1 cellular context compared by ENCODE assay signal in genomic region chr12:18283776-18284175, GRCh38.
TF ChIP-seq lines count a peak whose summit lies in the region.

No MANE protein-coding gene starts in this region.

TF ChIP-seq in GM23338, 12 proteins besides CTCF, POLR2A, EP300 and RAD21 (continued from another document):
- TF ChIP-seq, protein P1, sequence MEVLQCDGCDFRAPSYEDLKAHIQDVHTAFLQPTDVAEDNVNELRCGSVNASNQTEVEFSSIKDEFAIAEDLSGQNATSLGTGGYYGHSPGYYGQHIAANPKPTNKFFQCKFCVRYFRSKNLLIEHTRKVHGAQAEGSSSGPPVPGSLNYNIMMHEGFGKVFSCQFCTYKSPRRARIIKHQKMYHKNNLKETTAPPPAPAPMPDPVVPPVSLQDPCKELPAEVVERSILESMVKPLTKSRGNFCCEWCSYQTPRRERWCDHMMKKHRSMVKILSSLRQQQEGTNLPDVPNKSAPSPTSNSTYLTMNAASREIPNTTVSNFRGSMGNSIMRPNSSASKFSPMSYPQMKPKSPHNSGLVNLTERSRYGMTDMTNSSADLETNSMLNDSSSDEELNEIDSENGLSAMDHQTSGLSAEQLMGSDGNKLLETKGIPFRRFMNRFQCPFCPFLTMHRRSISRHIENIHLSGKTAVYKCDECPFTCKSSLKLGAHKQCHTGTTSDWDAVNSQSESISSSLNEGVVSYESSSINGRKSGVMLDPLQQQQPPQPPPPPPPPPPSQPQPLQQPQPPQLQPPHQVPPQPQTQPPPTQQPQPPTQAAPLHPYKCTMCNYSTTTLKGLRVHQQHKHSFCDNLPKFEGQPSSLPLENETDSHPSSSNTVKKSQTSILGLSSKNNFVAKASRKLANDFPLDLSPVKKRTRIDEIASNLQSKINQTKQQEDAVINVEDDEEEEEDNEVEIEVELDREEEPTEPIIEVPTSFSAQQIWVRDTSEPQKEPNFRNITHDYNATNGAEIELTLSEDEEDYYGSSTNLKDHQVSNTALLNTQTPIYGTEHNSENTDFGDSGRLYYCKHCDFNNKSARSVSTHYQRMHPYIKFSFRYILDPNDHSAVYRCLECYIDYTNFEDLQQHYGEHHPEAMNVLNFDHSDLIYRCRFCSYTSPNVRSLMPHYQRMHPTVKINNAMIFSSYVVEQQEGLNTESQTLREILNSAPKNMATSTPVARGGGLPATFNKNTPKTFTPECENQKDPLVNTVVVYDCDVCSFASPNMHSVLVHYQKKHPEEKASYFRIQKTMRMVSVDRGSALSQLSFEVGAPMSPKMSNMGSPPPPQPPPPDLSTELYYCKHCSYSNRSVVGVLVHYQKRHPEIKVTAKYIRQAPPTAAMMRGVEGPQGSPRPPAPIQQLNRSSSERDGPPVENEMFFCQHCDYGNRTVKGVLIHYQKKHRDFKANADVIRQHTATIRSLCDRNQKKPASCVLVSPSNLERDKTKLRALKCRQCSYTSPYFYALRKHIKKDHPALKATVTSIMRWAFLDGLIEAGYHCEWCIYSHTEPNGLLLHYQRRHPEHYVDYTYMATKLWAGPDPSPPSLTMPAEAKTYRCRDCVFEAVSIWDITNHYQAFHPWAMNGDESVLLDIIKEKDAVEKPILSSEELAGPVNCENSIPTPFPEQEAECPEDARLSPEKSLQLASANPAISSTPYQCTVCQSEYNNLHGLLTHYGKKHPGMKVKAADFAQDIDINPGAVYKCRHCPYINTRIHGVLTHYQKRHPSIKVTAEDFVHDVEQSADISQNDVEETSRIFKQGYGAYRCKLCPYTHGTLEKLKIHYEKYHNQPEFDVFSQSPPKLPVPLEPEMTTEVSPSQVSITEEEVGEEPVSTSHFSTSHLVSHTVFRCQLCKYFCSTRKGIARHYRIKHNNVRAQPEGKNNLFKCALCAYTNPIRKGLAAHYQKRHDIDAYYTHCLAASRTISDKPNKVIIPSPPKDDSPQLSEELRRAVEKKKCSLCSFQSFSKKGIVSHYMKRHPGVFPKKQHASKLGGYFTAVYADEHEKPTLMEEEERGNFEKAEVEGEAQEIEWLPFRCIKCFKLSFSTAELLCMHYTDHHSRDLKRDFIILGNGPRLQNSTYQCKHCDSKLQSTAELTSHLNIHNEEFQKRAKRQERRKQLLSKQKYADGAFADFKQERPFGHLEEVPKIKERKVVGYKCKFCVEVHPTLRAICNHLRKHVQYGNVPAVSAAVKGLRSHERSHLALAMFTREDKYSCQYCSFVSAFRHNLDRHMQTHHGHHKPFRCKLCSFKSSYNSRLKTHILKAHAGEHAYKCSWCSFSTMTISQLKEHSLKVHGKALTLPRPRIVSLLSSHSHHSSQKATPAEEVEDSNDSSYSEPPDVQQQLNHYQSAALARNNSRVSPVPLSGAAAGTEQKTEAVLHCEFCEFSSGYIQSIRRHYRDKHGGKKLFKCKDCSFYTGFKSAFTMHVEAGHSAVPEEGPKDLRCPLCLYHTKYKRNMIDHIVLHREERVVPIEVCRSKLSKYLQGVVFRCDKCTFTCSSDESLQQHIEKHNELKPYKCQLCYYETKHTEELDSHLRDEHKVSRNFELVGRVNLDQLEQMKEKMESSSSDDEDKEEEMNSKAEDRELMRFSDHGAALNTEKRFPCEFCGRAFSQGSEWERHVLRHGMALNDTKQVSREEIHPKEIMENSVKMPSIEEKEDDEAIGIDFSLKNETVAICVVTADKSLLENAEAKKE (CRISPR knock-in tag; IDR thresholded peaks at IDR 0.05), result no peak
- TF ChIP-seq JUNB (IDR thresholded peaks at IDR 0.05; ENCODE audit: unreplicated experiment) (no peak), NANOG (IDR thresholded peaks at IDR 0.05; ENCODE audit: borderline replicate concordance) (no peak), ZNF331 (CRISPR knock-in tag; IDR thresholded peaks at IDR 0.05; ENCODE audit: low read depth) (no peak), POLR2AphosphoS5 (IDR thresholded peaks at IDR 0.05; ENCODE audit: low read depth) (no peak), EZH2 (IDR thresholded peaks at IDR 0.05; ENCODE audit: low read depth, unreplicated experiment) (no peak), ZNF114 (CRISPR knock-in tag; IDR thresholded peaks at IDR 0.05) (no peak), STAT1 (IDR thresholded peaks at IDR 0.05; ENCODE audit: unreplicated experiment) (no peak)
- TF ChIP-seq, protein P2, sequence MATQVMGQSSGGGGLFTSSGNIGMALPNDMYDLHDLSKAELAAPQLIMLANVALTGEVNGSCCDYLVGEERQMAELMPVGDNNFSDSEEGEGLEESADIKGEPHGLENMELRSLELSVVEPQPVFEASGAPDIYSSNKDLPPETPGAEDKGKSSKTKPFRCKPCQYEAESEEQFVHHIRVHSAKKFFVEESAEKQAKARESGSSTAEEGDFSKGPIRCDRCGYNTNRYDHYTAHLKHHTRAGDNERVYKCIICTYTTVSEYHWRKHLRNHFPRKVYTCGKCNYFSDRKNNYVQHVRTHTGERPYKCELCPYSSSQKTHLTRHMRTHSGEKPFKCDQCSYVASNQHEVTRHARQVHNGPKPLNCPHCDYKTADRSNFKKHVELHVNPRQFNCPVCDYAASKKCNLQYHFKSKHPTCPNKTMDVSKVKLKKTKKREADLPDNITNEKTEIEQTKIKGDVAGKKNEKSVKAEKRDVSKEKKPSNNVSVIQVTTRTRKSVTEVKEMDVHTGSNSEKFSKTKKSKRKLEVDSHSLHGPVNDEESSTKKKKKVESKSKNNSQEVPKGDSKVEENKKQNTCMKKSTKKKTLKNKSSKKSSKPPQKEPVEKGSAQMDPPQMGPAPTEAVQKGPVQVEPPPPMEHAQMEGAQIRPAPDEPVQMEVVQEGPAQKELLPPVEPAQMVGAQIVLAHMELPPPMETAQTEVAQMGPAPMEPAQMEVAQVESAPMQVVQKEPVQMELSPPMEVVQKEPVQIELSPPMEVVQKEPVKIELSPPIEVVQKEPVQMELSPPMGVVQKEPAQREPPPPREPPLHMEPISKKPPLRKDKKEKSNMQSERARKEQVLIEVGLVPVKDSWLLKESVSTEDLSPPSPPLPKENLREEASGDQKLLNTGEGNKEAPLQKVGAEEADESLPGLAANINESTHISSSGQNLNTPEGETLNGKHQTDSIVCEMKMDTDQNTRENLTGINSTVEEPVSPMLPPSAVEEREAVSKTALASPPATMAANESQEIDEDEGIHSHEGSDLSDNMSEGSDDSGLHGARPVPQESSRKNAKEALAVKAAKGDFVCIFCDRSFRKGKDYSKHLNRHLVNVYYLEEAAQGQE (IDR thresholded peaks at IDR 0.05; ENCODE audit: unreplicated experiment), result no peak
- TF ChIP-seq, protein P3, sequence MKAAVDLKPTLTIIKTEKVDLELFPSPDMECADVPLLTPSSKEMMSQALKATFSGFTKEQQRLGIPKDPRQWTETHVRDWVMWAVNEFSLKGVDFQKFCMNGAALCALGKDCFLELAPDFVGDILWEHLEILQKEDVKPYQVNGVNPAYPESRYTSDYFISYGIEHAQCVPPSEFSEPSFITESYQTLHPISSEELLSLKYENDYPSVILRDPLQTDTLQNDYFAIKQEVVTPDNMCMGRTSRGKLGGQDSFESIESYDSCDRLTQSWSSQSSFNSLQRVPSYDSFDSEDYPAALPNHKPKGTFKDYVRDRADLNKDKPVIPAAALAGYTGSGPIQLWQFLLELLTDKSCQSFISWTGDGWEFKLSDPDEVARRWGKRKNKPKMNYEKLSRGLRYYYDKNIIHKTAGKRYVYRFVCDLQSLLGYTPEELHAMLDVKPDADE (IDR thresholded peaks at IDR 0.05), result no peak
